In the genomic region with DNA sequence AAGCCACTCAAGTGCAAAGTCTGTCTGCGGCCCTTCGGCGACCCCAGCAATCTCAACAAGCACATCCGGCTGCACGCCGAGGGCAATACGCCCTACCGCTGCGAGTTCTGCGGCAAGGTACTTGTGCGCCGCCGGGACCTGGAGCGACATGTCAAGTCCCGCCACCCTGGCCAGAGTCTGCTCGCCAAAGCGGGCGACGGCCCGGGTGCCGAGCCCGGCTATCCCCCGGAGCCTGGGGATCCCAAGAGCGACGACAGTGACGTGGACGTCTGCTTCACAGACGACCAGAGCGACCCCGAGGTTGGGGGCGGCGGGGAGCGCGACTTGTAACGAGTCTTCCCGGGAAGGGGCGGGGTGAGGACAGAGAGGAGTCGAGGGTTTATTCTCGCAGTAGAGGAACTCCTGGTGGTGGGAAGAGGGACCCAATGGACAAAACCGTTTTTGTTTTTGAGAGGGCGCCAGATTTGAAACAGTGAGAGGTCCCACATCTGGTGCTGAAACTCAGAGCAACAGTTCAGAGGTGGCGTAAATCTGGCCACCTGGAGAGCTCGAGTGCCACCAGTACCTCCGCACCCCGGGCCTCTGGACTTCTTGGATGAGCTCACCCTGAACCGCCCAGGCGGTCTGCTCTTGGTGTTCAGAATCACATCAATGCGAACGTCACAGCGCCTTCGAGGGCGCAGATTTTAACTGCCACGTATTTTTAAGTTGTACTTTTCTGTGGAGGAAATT, we compare ENCODE assay signal across 8 cellular contexts. TPM values are rescaled to one million over a fixed set of nuclear protein-coding genes. Genes with fewer than 3 reads are reported as not detected.
DNase-seq lines count a peak whose midpoint lies in the region; ATAC-seq and TF ChIP-seq lines count a peak whose summit lies in the region.

No MANE protein-coding gene starts in this region.

- H3K4me1 ChIP-seq in Caco-2 (no peaks in the 10 kb centered on the region), mesendoderm (ENCODE audit: control insufficient read depth, low read depth, low read length) (no peaks in the 10 kb centered on the region), gastroesophageal sphincter (peaks cover 0 to 31% (median 24%) of the 10 kb centered on the region in 3 donors)

- peak overlapping the region; percentile 71 for H3K4me3 ChIP-seq in Caco-2 (ENCODE audit: low read depth, low read length)
- no peak overlapping the region for H3K4me3 ChIP-seq in mesendoderm (ENCODE audit: low read length)
- H3K4me3 ChIP-seq in gastroesophageal sphincter, result peak overlapping the region in 1 of 2 donors; percentile 54

- TF ChIP-seq CTCF in Caco-2 (IDR thresholded peaks at IDR 0.05; ENCODE audit: insufficient read depth in 1 of 2, low read depth in 1 of 2, low read length in 1 of 2, severe bottlenecking in 1 of 2, unreplicated experiment in 1 of 2), result peak; percentile 22 to 27
- no peak for TF ChIP-seq CTCF in gastroesophageal sphincter (IDR thresholded peaks at IDR 0.05)

- H3K27ac ChIP-seq in mesendoderm (ENCODE audit: low read depth, low read length) (no peak overlapping the region), gastroesophageal sphincter (no peak overlapping the region)

- no peaks in the 10 kb centered on the region for H3K36me3 Mint-ChIP-seq in Caco-2 (ENCODE audit: insufficient read depth, unreplicated experiment)

- H2BK15ac ChIP-seq in mesendoderm (replicated peaks; ENCODE audit: low read depth), result no peak overlapping the region

- no peak overlapping the region for H2BK5ac ChIP-seq in mesendoderm (ENCODE audit: low read length)

- no peak overlapping the region for H3K18ac ChIP-seq in mesendoderm (ENCODE audit: low read length)

- intact Hi-C loops in Caco-2 (cut with micrococcal nuclease; ENCODE audit: unreplicated experiment), result loop anchor here (2.0 to 5.0 kb wide), 2 partner anchors 26 to 147 kb away; no protein-coding TSS in a partner anchor

- H3K9me3 ChIP-seq in Caco-2 (no peaks in the 10 kb centered on the region), gastroesophageal sphincter (no peaks in the 10 kb centered on the region)

- no TSS peak for BruUV-seq in Caco-2 (replicated peaks; lab: Mats Ljungman, UMichigan)

- H3K79me1 ChIP-seq in mesendoderm (ENCODE audit: low read length), result no peaks in the 10 kb centered on the region

- TF ChIP-seq EP300 in gastroesophageal sphincter (IDR thresholded peaks at IDR 0.05), result no peak

- H3K36me3 ChIP-seq in Caco-2 (ENCODE audit: control insufficient read depth, insufficient read depth, low read length), result no peaks in the 10 kb centered on the region
- no peaks in the 10 kb centered on the region for H3K36me3 ChIP-seq in mesendoderm (ENCODE audit: control insufficient read depth, insufficient read depth, low read length)
- no peaks in the 10 kb centered on the region for H3K36me3 ChIP-seq in gastroesophageal sphincter

- POLR2A ChIA-PET in Caco-2 (lab: Charles Lee), result no interaction called here

- no peak overlapping the region for H4K5ac ChIP-seq in mesendoderm (ENCODE audit: low read length)

- peaks cover 2% of the 10 kb centered on the region; the same call in 1 of the 2 replicates for H3K27me3 ChIP-seq in Caco-2 (replicated peaks; ENCODE audit: control insufficient read depth, insufficient read depth, low read length)
- H3K27me3 ChIP-seq in mesendoderm (ENCODE audit: insufficient read depth, low read length, poor library complexity), result peaks cover 58% of the 10 kb centered on the region
- peaks cover 100% of the 10 kb centered on the region for H3K27me3 ChIP-seq in gastroesophageal sphincter

- no peak overlapping the region for H2AK5ac ChIP-seq in mesendoderm (ENCODE audit: low read length)

- H3K4ac ChIP-seq in mesendoderm (ENCODE audit: low read depth, low read length), result no peak overlapping the region

- no peak overlapping the region for H3K27ac Mint-ChIP-seq in Caco-2 (ENCODE audit: unreplicated experiment)

- H3K4me1 Mint-ChIP-seq in Caco-2 (ENCODE audit: low read depth, unreplicated experiment), result no peaks in the 10 kb centered on the region

- H3K27me3 Mint-ChIP-seq in Caco-2 (ENCODE audit: insufficient read depth, unreplicated experiment), result peaks cover 17% of the 10 kb centered on the region

- H3K79me2 ChIP-seq in mesendoderm (ENCODE audit: control insufficient read depth, insufficient read depth, low read length), result no peaks in the 10 kb centered on the region

- H2BK120ac ChIP-seq in mesendoderm (ENCODE audit: low read depth, low read length), result no peak overlapping the region

- WGBS in mesendoderm (ENCODE audit: extremely low coverage, insufficient coverage, low lambda C conversion rate), result no CpG with 5 or more reads among the region's 53 CpGs
- WGBS in gastroesophageal sphincter (ENCODE audit: low coverage in 1 of 2), 2 donors, result 0 to 2% methylated on average over 3 to 10 of the region's 53 CpGs

- H3K23ac ChIP-seq in mesendoderm (ENCODE audit: low read length), result no peak overlapping the region

- DNase-seq in Caco-2 (peak in 1 of 2 experiments; percentile 46), NCI-H1092 (lab: John Stamatoyannopoulos, UW) (peak; percentile 40), mesendoderm (peak; percentile 81), AML-193 (lab: John Stamatoyannopoulos, UW) (no peak)
- peak; percentile 29 for DNase-seq in activated naive CD4-positive, alpha-beta T cell treated with anti-CD3 and anti-CD28 coated beads, Interleukin-2, amount 50 U/mL, for 16 hours

- H3K9ac ChIP-seq in mesendoderm (ENCODE audit: low read length), result no peak overlapping the region

- H3K56ac ChIP-seq in mesendoderm (ENCODE audit: low read length), result peak overlapping the region; percentile 58

- H3K9me3 Mint-ChIP-seq in Caco-2 (ENCODE audit: unreplicated experiment), result no peaks in the 10 kb centered on the region

- H4K8ac ChIP-seq in mesendoderm (ENCODE audit: low read depth, low read length), result no peak overlapping the region

- peak overlapping the region; percentile 73 for H3K4me2 ChIP-seq in mesendoderm (ENCODE audit: low read length)

- ATAC-seq in GM19455 (IDR thresholded peaks at IDR 0.05; ENCODE audit: unreplicated experiment) (peak; percentile 26), gastroesophageal sphincter (no peak), GM18858 (IDR thresholded peaks at IDR 0.05; ENCODE audit: unreplicated experiment) (no peak)

- TF ChIP-seq POLR2A in gastroesophageal sphincter (IDR thresholded peaks at IDR 0.05), result no peak

- H3K4me3 Mint-ChIP-seq in Caco-2 (ENCODE audit: unreplicated experiment), result peak overlapping the region; percentile 83

- CTCF ChIA-PET in Caco-2 (lab: Charles Lee), result no interaction called here

RNA-seq across cellular contexts. Expression of a gene that starts 8.0 kb away (rescaled TPM):
- total RNA-seq in Caco-2 (2022) (0.41 and 0.44 TPM in 2 replicates), gastroesophageal sphincter (not detected)
- polyA plus RNA-seq in mesendoderm (2013, experiment 1 of 2), result 0.24 TPM
- polyA plus RNA-seq in mesendoderm (2013, experiment 2 of 2), result 0.29 TPM

RNA-seq across cellular contexts. Expression of a gene that starts 46.1 kb away (rescaled TPM):
- total RNA-seq in Caco-2 (2022) (93.1 and 94.6 TPM in 2 replicates), gastroesophageal sphincter (10 to 100 TPM; 31.6 to 66.2 (median 40.4) TPM)
- 79.3 TPM for polyA plus RNA-seq in mesendoderm (2013, experiment 1 of 2)
- polyA plus RNA-seq in mesendoderm (2013, experiment 2 of 2), result 78.7 TPM

Comparison
In these comparisons a context has a peak if more than half of its experiments do, and no peak if none do; other contexts are left out.
1. DNase-seq: peak in NCI-H1092 (single experiment), activated naive CD4-positive, alpha-beta T cell treated with anti-CD3 and anti-CD28 coated beads, Interleukin-2, amount 50 U/mL, for 16 hours (single experiment) and mesendoderm (single experiment); none in AML-193 (0 of 2).
2. CTCF ChIP-seq: peak in Caco-2 (2 of 2); none in gastroesophageal sphincter (0 of 4).